In the genomic region with DNA sequence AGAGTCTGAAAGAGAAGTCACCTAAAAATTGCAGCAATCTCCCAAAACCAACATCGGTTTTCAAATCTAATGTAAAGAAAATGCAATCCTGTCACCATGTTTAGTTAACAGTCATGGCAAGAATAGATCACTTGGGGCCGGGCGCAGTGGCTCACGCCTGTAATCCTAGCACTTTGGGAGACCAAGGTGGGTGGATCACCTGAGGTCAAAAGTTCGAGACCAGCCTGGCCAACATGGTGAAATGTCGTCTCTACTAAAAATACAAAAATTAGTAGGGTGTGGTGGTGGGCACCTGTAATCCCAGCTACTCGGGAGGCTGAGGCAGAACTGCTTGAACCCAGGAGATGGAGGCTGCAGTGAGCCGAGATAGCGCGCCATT, we compare ENCODE assay signal across 8 cellular contexts. TPM values are rescaled to one million over a fixed set of nuclear protein-coding genes. Genes with fewer than 3 reads are reported as not detected.
DNase-seq lines count a peak whose midpoint lies in the region; ATAC-seq and TF ChIP-seq lines count a peak whose summit lies in the region.
"Not testable (repeated sequence)": the region's sequence is repeated elsewhere in the genome, so short reads cannot be mapped to it uniquely, and the experiment has no call there.

No MANE protein-coding gene starts in this region.

- intact Hi-C loops in CD4-positive, alpha-beta T cell (cut with DNase I, micrococcal nuclease): loop anchor here (5.0 to 10.0 kb wide), 4 partner anchors 34 to 746 kb away; a partner anchor contains a TSS

- H3K4me1 Mint-ChIP-seq in CD4-positive, alpha-beta T cell (ENCODE audit: low read depth): peaks cover 71% of the 10 kb centered on the region
- H3K4me1 Mint-ChIP-seq in T-helper 2 cell treated with Interferon-gamma antibody and Interleukin-4, amounts not matched to agents 5 μg/mL and 100 μg/mL, for 36 hours (ENCODE audit: low read depth): peaks cover 39% of the 10 kb centered on the region
- H3K4me1 Mint-ChIP-seq in activated naive CD4-positive, alpha-beta T cell treated with anti-CD3 and anti-CD28 coated beads, Interleukin-2, amount 10 ng/mL, durations not matched to agents 7 days and 5 days: peaks cover 57% of the 10 kb centered on the region
- peaks cover 56% of the 10 kb centered on the region for H3K4me1 Mint-ChIP-seq in central memory CD8-positive, alpha-beta T cell
- H3K4me1 Mint-ChIP-seq in naive thymus-derived CD8-positive, alpha-beta T cell: peaks cover 31 to 66% (median 61%) of the 10 kb centered on the region in 4 donors
- peaks cover 67% of the 10 kb centered on the region for H3K4me1 Mint-ChIP-seq in stimulated activated naive CD8-positive, alpha-beta T cell treated with anti-CD3 and anti-CD28 coated beads, Interleukin-15, amount 100 ng/mL, for 72 hours

- not testable (repeated sequence) for TF ChIP-seq CTCF in CD4-positive, alpha-beta T cell (IDR thresholded peaks at IDR 0.05); HFF-Myc (IDR thresholded peaks at IDR 0.05; ENCODE audit: low read depth, low read length, missing control alignments)

- POLR2A ChIA-PET in CD4-positive, alpha-beta T cell (lab: Charles Lee): not testable (repeated sequence)
- POLR2A ChIA-PET in naive thymus-derived CD8-positive, alpha-beta T cell (lab: Charles Lee): interaction anchor here (0.9 to 2.0 kb wide), 3 partner anchors 8 to 28 kb away, joined by 3 to 9 read pairs (median 3); no protein-coding TSS in a partner anchor

- H3K9me3 Mint-ChIP-seq in CD4-positive, alpha-beta T cell; T-helper 2 cell treated with Interferon-gamma antibody and Interleukin-4, amounts not matched to agents 5 μg/mL and 100 μg/mL, for 36 hours; activated naive CD4-positive, alpha-beta T cell treated with anti-CD3 and anti-CD28 coated beads, Interleukin-2, amount 10 ng/mL, durations not matched to agents 7 days and 5 days; central memory CD8-positive, alpha-beta T cell; naive thymus-derived CD8-positive, alpha-beta T cell; stimulated activated naive CD8-positive, alpha-beta T cell treated with anti-CD3 and anti-CD28 coated beads, Interleukin-15, amount 100 ng/mL, for 72 hours: not testable (repeated sequence)

- H3K27ac ChIP-seq in CD4-positive, alpha-beta T cell (ENCODE audit: low read depth, low read length): not testable (repeated sequence)

- not testable (repeated sequence) for DNase-seq in CD4-positive, alpha-beta T cell; HFF-Myc (ENCODE audit: extremely low read depth, low read depth); T-helper 2 cell treated with Interferon-gamma antibody and Interleukin-4, amounts not matched to agents 5 μg/mL and 100 μg/mL, for 36 hours (ENCODE audit: low spot score); activated naive CD4-positive, alpha-beta T cell treated with anti-CD3 and anti-CD28 coated beads, Interleukin-2, amount 10 ng/mL, durations not matched to agents 7 days and 5 days; central memory CD8-positive, alpha-beta T cell (ENCODE audit: low spot score in 2 of 2); naive thymus-derived CD8-positive, alpha-beta T cell; stimulated activated naive CD8-positive, alpha-beta T cell treated with anti-CD3 and anti-CD28 coated beads, Interleukin-15, amount 100 ng/mL, for 72 hours
- DNase-seq in activated CD8-positive, alpha-beta memory T cell treated with anti-CD3 and anti-CD28 coated beads, Interleukin-2, amount 50 U/mL, for 48 hours: peak; percentile 44

- H3K27me3 Mint-ChIP-seq in CD4-positive, alpha-beta T cell; T-helper 2 cell treated with Interferon-gamma antibody and Interleukin-4, amounts not matched to agents 5 μg/mL and 100 μg/mL, for 36 hours (ENCODE audit: low read depth); activated naive CD4-positive, alpha-beta T cell treated with anti-CD3 and anti-CD28 coated beads, Interleukin-2, amount 10 ng/mL, durations not matched to agents 7 days and 5 days; central memory CD8-positive, alpha-beta T cell; naive thymus-derived CD8-positive, alpha-beta T cell; stimulated activated naive CD8-positive, alpha-beta T cell treated with anti-CD3 and anti-CD28 coated beads, Interleukin-15, amount 100 ng/mL, for 72 hours: not testable (repeated sequence)

- H3K9me3 ChIP-seq in CD4-positive, alpha-beta T cell (ENCODE audit: control insufficient read depth, low read length): not testable (repeated sequence)

- H3K36me3 Mint-ChIP-seq in CD4-positive, alpha-beta T cell (ENCODE audit: low read depth): peaks cover 86% of the 10 kb centered on the region
- H3K36me3 Mint-ChIP-seq in T-helper 2 cell treated with Interferon-gamma antibody and Interleukin-4, amounts not matched to agents 5 μg/mL and 100 μg/mL, for 36 hours (ENCODE audit: low read depth): peaks cover 73% of the 10 kb centered on the region
- peaks cover 71% of the 10 kb centered on the region for H3K36me3 Mint-ChIP-seq in activated naive CD4-positive, alpha-beta T cell treated with anti-CD3 and anti-CD28 coated beads, Interleukin-2, amount 10 ng/mL, durations not matched to agents 7 days and 5 days
- peaks cover 84% of the 10 kb centered on the region for H3K36me3 Mint-ChIP-seq in central memory CD8-positive, alpha-beta T cell (ENCODE audit: insufficient read depth)
- peaks cover 30 to 80% (median 36%) of the 10 kb centered on the region in 3 donors for H3K36me3 Mint-ChIP-seq in naive thymus-derived CD8-positive, alpha-beta T cell

- H3K4me3 ChIP-seq in HFF-Myc (replicated peaks; ENCODE audit: low read depth, low read length): peak overlapping the region; percentile 95

- not testable (repeated sequence) for ATAC-seq in CD4-positive, alpha-beta T cell (ENCODE audit: poor library complexity); central memory CD8-positive, alpha-beta T cell (replicated peaks; ENCODE audit: extremely low read depth, poor library complexity, severe bottlenecking); naive thymus-derived CD8-positive, alpha-beta T cell; stimulated activated naive CD8-positive, alpha-beta T cell treated with anti-CD3 and anti-CD28 coated beads, Interleukin-15, amount 100 ng/mL, for 72 hours

- peak overlapping the region; percentile 59 for H3K27ac Mint-ChIP-seq in CD4-positive, alpha-beta T cell
- peak overlapping the region; percentile 46 for H3K27ac Mint-ChIP-seq in T-helper 2 cell treated with Interferon-gamma antibody and Interleukin-4, amounts not matched to agents 5 μg/mL and 100 μg/mL, for 36 hours
- H3K27ac Mint-ChIP-seq in activated naive CD4-positive, alpha-beta T cell treated with anti-CD3 and anti-CD28 coated beads, Interleukin-2, amount 10 ng/mL, durations not matched to agents 7 days and 5 days: peak overlapping the region; percentile 78
- peak overlapping the region; percentile 81 for H3K27ac Mint-ChIP-seq in central memory CD8-positive, alpha-beta T cell (ENCODE audit: low read depth)
- H3K27ac Mint-ChIP-seq in naive thymus-derived CD8-positive, alpha-beta T cell: peak overlapping the region in 7 of 10 donors; percentile 1 to 93 (median 59)
- H3K27ac Mint-ChIP-seq in stimulated activated naive CD8-positive, alpha-beta T cell treated with anti-CD3 and anti-CD28 coated beads, Interleukin-15, amount 100 ng/mL, for 72 hours: peak overlapping the region; percentile 7 to 69

- H3K27me3 ChIP-seq in CD4-positive, alpha-beta T cell (ENCODE audit: control insufficient read depth, insufficient read depth, low read length): not testable (repeated sequence)

- CTCF ChIA-PET in CD4-positive, alpha-beta T cell (lab: Charles Lee): interaction anchor here (0.8 kb wide), 1 partner anchor 9 kb away, joined by 3 read pairs; no protein-coding TSS in a partner anchor
- CTCF ChIA-PET in activated naive CD4-positive, alpha-beta T cell treated with anti-CD3 and anti-CD28 coated beads, Interleukin-2, amount 10 ng/mL, durations not matched to agents 7 days and 5 days (lab: Charles Lee): interaction anchor here (1.3 kb wide), 1 partner anchor 9 kb away, joined by 6 read pairs; no protein-coding TSS in a partner anchor

- peak overlapping the region; percentile 35 for H3K4me3 Mint-ChIP-seq in CD4-positive, alpha-beta T cell
- H3K4me3 Mint-ChIP-seq in T-helper 2 cell treated with Interferon-gamma antibody and Interleukin-4, amounts not matched to agents 5 μg/mL and 100 μg/mL, for 36 hours: peak overlapping the region; percentile 59
- H3K4me3 Mint-ChIP-seq in activated naive CD4-positive, alpha-beta T cell treated with anti-CD3 and anti-CD28 coated beads, Interleukin-2, amount 10 ng/mL, durations not matched to agents 7 days and 5 days: peak overlapping the region; percentile 41
- H3K4me3 Mint-ChIP-seq in central memory CD8-positive, alpha-beta T cell: peak overlapping the region; percentile 27
- H3K4me3 Mint-ChIP-seq in naive thymus-derived CD8-positive, alpha-beta T cell: peak overlapping the region in 6 of 10 donors; percentile 3 to 96 (median 16)
- peak overlapping the region; percentile 67 to 72 for H3K4me3 Mint-ChIP-seq in stimulated activated naive CD8-positive, alpha-beta T cell treated with anti-CD3 and anti-CD28 coated beads, Interleukin-15, amount 100 ng/mL, for 72 hours

RNA-seq across cellular contexts. Expression of a gene that starts 3.4 kb away (rescaled TPM):
- 100 to 1,000 TPM; 387 to 395 TPM for total RNA-seq in CD4-positive, alpha-beta T cell
- 100 to 1,000 TPM; 446 to 467 TPM for total RNA-seq in naive thymus-derived CD8-positive, alpha-beta T cell
- polyA plus RNA-seq in naive thymus-derived CD8-positive, alpha-beta T cell: 100 to 1,000 TPM; 370 to 590 (median 468) TPM

Comparison
In these comparisons a context has a peak if more than half of its experiments do, and no peak if none do; other contexts are left out.
1. H3K4me3 Mint-ChIP-seq: peak in every context shown above with its lines; median percentile 70 in stimulated activated naive CD8-positive, alpha-beta T cell treated with anti-CD3 and anti-CD28 coated beads, Interleukin-15, amount 100 ng/mL, for 72 hours; 59 in T-helper 2 cell treated with Interferon-gamma antibody and Interleukin-4, amounts not matched to agents 5 μg/mL and 100 μg/mL, for 36 hours; 41 in activated naive CD4-positive, alpha-beta T cell treated with anti-CD3 and anti-CD28 coated beads, Interleukin-2, amount 10 ng/mL, durations not matched to agents 7 days and 5 days; 35 in CD4-positive, alpha-beta T cell; 27 in central memory CD8-positive, alpha-beta T cell; 16 in naive thymus-derived CD8-positive, alpha-beta T cell.